In the genomic region with DNA sequence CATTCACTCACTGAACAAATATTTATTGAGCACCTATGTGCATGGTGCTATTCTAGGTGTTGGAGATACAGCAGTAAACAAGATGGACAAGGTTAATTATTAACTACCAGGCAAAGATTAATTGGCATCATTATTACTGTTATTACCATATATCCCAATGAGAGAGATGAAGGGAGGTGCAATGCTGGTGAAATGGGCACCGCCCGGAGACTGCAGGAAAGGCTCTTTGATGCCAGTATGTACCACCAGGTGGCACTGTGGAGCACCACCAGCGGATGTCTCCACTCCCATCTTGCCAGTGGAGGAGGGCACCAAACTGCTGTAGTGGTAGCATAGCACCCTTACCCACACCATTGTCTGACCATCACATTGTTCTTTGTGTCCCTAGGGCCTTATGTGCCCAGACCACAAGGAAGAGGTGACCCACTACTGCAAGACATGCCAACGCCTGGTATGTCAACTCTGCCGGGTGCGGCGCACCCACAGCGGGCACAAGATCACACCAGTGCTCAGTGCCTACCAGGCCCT, we compare ENCODE assay signal across 8 cellular contexts. TPM values are rescaled to one million over a fixed set of nuclear protein-coding genes. Genes with fewer than 3 reads are reported as not detected.
DNase-seq lines count a peak whose midpoint lies in the region; ATAC-seq and TF ChIP-seq lines count a peak whose summit lies in the region.

No MANE protein-coding gene starts in this region.

- DNase-seq in GM04503 (ENCODE audit: low read depth), result peak; percentile 16
- peak; percentile 75 for DNase-seq in NCI-H1092 treated with DMSO at 0.1 percent for 48 hours (lab: John Stamatoyannopoulos, UW)
- peak; percentile 71 for DNase-seq in SK-N-DZ (ENCODE audit: low spot score)
- DNase-seq in activated naive CD4-positive, alpha-beta T cell (lab: John Stamatoyannopoulos, UW), result peak; percentile 63 to 80 (median 76)
- peak; percentile 66 for DNase-seq in foreskin melanocyte
- DNase-seq in osteocyte (ENCODE audit: extremely low spot score, unreplicated experiment), result peak; percentile 95
- no peak for DNase-seq in type B pancreatic cell (ENCODE audit: extremely low spot score, unreplicated experiment)

- no peak for ATAC-seq in HG02759 (IDR thresholded peaks at IDR 0.05; ENCODE audit: unreplicated experiment)

- H3K36me3 Mint-ChIP-seq in osteocyte (ENCODE audit: unreplicated experiment), result peaks cover 17% of the 10 kb centered on the region
- H3K36me3 Mint-ChIP-seq in type B pancreatic cell, result peaks cover 5% of the 10 kb centered on the region

- H3K27me3 Mint-ChIP-seq in osteocyte (ENCODE audit: unreplicated experiment), result no peaks in the 10 kb centered on the region
- peaks cover 3% of the 10 kb centered on the region for H3K27me3 Mint-ChIP-seq in type B pancreatic cell

- H3K27ac Mint-ChIP-seq in osteocyte (ENCODE audit: unreplicated experiment) (no peak overlapping the region), type B pancreatic cell (peak overlapping the region; percentile 44)

- peaks cover 34% of the 10 kb centered on the region for H3K4me1 Mint-ChIP-seq in osteocyte (ENCODE audit: unreplicated experiment)
- H3K4me1 Mint-ChIP-seq in type B pancreatic cell (ENCODE audit: unreplicated experiment), result peaks cover 23% of the 10 kb centered on the region

- H3K4me3 Mint-ChIP-seq in osteocyte (ENCODE audit: unreplicated experiment) (no peak overlapping the region), type B pancreatic cell (peak overlapping the region; percentile 71)

- H3K9me3 Mint-ChIP-seq in osteocyte (ENCODE audit: unreplicated experiment), result no peaks in the 10 kb centered on the region
- H3K9me3 Mint-ChIP-seq in type B pancreatic cell, result no peaks in the 10 kb centered on the region

- TF ChIP-seq CTCF in osteocyte (IDR thresholded peaks at IDR 0.05) (peak; percentile 93), type B pancreatic cell (conservative IDR thresholded peaks at IDR 0.05) (peak; percentile 95)

RNA-seq across cellular contexts. Expression of gene TRIM46, which starts 3.0 kb away (rescaled TPM):
- polyA plus RNA-seq in SK-N-DZ (2014; cell fraction: cytosol; rRNA removed), result 14.8 and 16.9 TPM in 2 replicates
- 40.2 and 65.8 TPM in 2 replicates for polyA plus RNA-seq in SK-N-DZ (2014; cell fraction: nucleus; rRNA removed)
- total RNA-seq in osteocyte (6.1 and 7.7 TPM in 2 replicates), type B pancreatic cell (ENCODE audit: low replicate concordance) (2.0 and 8.1 TPM in 2 replicates)

RNA-seq across cellular contexts. Expression of gene KRTCAP2, which starts 3.5 kb away (rescaled TPM):
- polyA plus RNA-seq in SK-N-DZ (2014; cell fraction: cytosol; rRNA removed), result 134 and 157 TPM in 2 replicates
- 147 and 176 TPM in 2 replicates for polyA plus RNA-seq in SK-N-DZ (2014; cell fraction: nucleus; rRNA removed)
- total RNA-seq in osteocyte, result 190 and 201 TPM in 2 replicates
- total RNA-seq in type B pancreatic cell (ENCODE audit: low replicate concordance), result 173 and 179 TPM in 2 replicates

RNA-seq across cellular contexts. Expression of gene THBS3, which starts 31.1 kb away (rescaled TPM):
- polyA plus RNA-seq in SK-N-DZ (2014; cell fraction: cytosol; rRNA removed), result 18.6 and 19.3 TPM in 2 replicates
- 161 and 164 TPM in 2 replicates for polyA plus RNA-seq in SK-N-DZ (2014; cell fraction: nucleus; rRNA removed)
- total RNA-seq in osteocyte, result 55.4 and 57.2 TPM in 2 replicates
- 23.2 and 28.0 TPM in 2 replicates for total RNA-seq in type B pancreatic cell (ENCODE audit: low replicate concordance)

RNA-seq across cellular contexts. Expression of gene MTX1, which starts 31.9 kb away (rescaled TPM):
- polyA plus RNA-seq in SK-N-DZ (2014; cell fraction: cytosol; rRNA removed), result 83.7 and 106 TPM in 2 replicates
- 77.1 and 99.5 TPM in 2 replicates for polyA plus RNA-seq in SK-N-DZ (2014; cell fraction: nucleus; rRNA removed)
- 31.9 and 33.2 TPM in 2 replicates for total RNA-seq in osteocyte
- 34.0 and 44.2 TPM in 2 replicates for total RNA-seq in type B pancreatic cell (ENCODE audit: low replicate concordance)

RNA-seq across cellular contexts. Expression of gene DPM3, which starts 36.3 kb away (rescaled TPM):
- polyA plus RNA-seq in SK-N-DZ (2014; cell fraction: cytosol; rRNA removed), result 102 and 118 TPM in 2 replicates
- 110 and 199 TPM in 2 replicates for polyA plus RNA-seq in SK-N-DZ (2014; cell fraction: nucleus; rRNA removed)
- 61.3 and 64.4 TPM in 2 replicates for total RNA-seq in osteocyte
- 73.9 and 75.3 TPM in 2 replicates for total RNA-seq in type B pancreatic cell (ENCODE audit: low replicate concordance)
